Comparison of ENCODE assay signal across 29 cellular contexts in genomic region chr9:96395964-96396363, GRCh38.
"Had no signal": no experiment of that assay in that cellular context is flagged by ENCODE, and none has a peak within 500 bp of the region (broad histone marks: within the 10 kb centered on the region; RNA-seq: fewer than 3 reads in every experiment).

No MANE protein-coding gene starts in this region.

- H3K4me3 ChIP-seq: ascending aorta, body of pancreas, SJCRH30 had no signal

- H3K9me3 ChIP-seq: ascending aorta, body of pancreas, SJCRH30, SK-N-SH had no signal

- H3K4me1 ChIP-seq: SJCRH30 had no signal

- ATAC-seq: activated CD4-positive, alpha-beta T cell treated with anti-CD3 and anti-CD28 coated beads for 36 hours; activated CD8-positive, alpha-beta memory T cell treated with anti-CD3 and anti-CD28 coated beads, Interleukin-2, amount 10 ng/mL, durations not matched to agents 7 days and 5 days; body of pancreas; Panc1 had no signal

- DNase-seq: activated CD4-positive, alpha-beta T cell treated with anti-CD3 and anti-CD28 coated beads for 36 hours; activated CD8-positive, alpha-beta memory T cell treated with anti-CD3 and anti-CD28 coated beads, Interleukin-2, amount 10 ng/mL, durations not matched to agents 7 days and 5 days; activated effector memory CD4-positive, alpha-beta T cell treated with Interleukin-2 at 50 U/mL for 16 hours; activated naive CD4-positive, alpha-beta T cell; activated T-cell treated with anti-CD3 and anti-CD28 coated beads, Interleukin-2, amount 50 U/mL, for 24 hours; amniotic stem cell; body of pancreas; central memory CD4-positive, alpha-beta T cell; MM.1S; NCI-H1105 treated with DMSO at 0.1 percent for 48 hours; NCI-H1436 treated with DMSO at 0.1 percent for 48 hours; NCI-H187; NCI-H2081; NCI-H446; NCI-H524; NCI-H748 treated with DMSO at 0.1 percent for 48 hours; OCI-M1; Right ventricle myocardium superior; RPMI8226; SJCRH30; SK-N-SH; T-helper 1 cell had no signal

- H3K4me2 ChIP-seq: SK-N-SH had no signal

- H3K27me3 ChIP-seq: ascending aorta, body of pancreas, SJCRH30 had no signal

- H3K36me3 ChIP-seq: ascending aorta had no signal

- H3K27me3 Mint-ChIP-seq: activated CD4-positive, alpha-beta T cell treated with anti-CD3 and anti-CD28 coated beads for 36 hours; activated CD8-positive, alpha-beta memory T cell treated with anti-CD3 and anti-CD28 coated beads, Interleukin-2, amount 10 ng/mL, durations not matched to agents 7 days and 5 days; activated naive CD4-positive, alpha-beta T cell treated with anti-CD3 and anti-CD28 coated beads, Interleukin-2, amount 50 U/mL, for 24 hours; activated T-cell treated with anti-CD3 and anti-CD28 coated beads, Interleukin-2, amount 50 U/mL, for 24 hours had no signal

- H3K27ac Mint-ChIP-seq: activated CD4-positive, alpha-beta T cell treated with anti-CD3 and anti-CD28 coated beads for 36 hours; activated CD8-positive, alpha-beta memory T cell treated with anti-CD3 and anti-CD28 coated beads, Interleukin-2, amount 10 ng/mL, durations not matched to agents 7 days and 5 days; activated naive CD4-positive, alpha-beta T cell treated with anti-CD3 and anti-CD28 coated beads, Interleukin-2, amount 50 U/mL, for 24 hours; activated T-cell treated with anti-CD3 and anti-CD28 coated beads, Interleukin-2, amount 50 U/mL, for 24 hours; activated T-helper 1 cell treated with anti-CD3 and anti-CD28 coated beads, Interleukin-12 subunit alpha, Interleukin-12 subunit beta, Interleukin-2, Interleukin-4 antibody, amounts not matched to agents 30 ng/mL and 10 ng/mL and 1 ng/mL, durations not matched to agents 14 hours and 24 hours and 36 hours had no signal

- FAIRE-seq: bronchial epithelial cell, colon had no signal

- H3K27ac ChIP-seq: ascending aorta, body of pancreas, SJCRH30, VCaP had no signal

- H3K4me3 Mint-ChIP-seq: activated CD4-positive, alpha-beta T cell treated with anti-CD3 and anti-CD28 coated beads for 36 hours; activated CD8-positive, alpha-beta memory T cell treated with anti-CD3 and anti-CD28 coated beads, Interleukin-2, amount 10 ng/mL, durations not matched to agents 7 days and 5 days; activated naive CD4-positive, alpha-beta T cell treated with anti-CD3 and anti-CD28 coated beads, Interleukin-2, amount 50 U/mL, for 24 hours; activated T-cell treated with anti-CD3 and anti-CD28 coated beads, Interleukin-2, amount 50 U/mL, for 24 hours; activated T-helper 1 cell treated with anti-CD3 and anti-CD28 coated beads, Interleukin-12 subunit alpha, Interleukin-12 subunit beta, Interleukin-2, Interleukin-4 antibody, amounts not matched to agents 30 ng/mL and 10 ng/mL and 1 ng/mL, durations not matched to agents 14 hours and 24 hours and 36 hours had no signal
